In genomic region chr4:3531306-3531886, GRCh38 we compare ENCODE assay signal across 8 cellular contexts. TPM values are rescaled to one million over a fixed set of nuclear protein-coding genes. Genes with fewer than 3 reads are reported as not detected.
DNase-seq lines count a peak whose midpoint lies in the region; ATAC-seq and TF ChIP-seq lines count a peak whose summit lies in the region.

No MANE protein-coding gene starts in this region.

- peaks cover 6% of the 10 kb centered on the region for H3K36me3 Mint-ChIP-seq in glutamatergic neuron (ENCODE audit: unreplicated experiment)

- H3K4me1 ChIP-seq in HAP-1, result peaks cover 9% of the 10 kb centered on the region; the same call in 1 of the 2 replicates

- H3K27ac Mint-ChIP-seq in glutamatergic neuron (ENCODE audit: unreplicated experiment), result no peak overlapping the region

- DNase-seq in HAP-1 (ENCODE audit: low spot score in 2 of 2), result peak in 1 of 2 experiments; percentile 11
- no peak for DNase-seq in WERI-Rb-1
- no peak for DNase-seq in glutamatergic neuron
- peak; percentile 15 for DNase-seq in renal cortical epithelial cell (ENCODE audit: low read depth)
- no peak for DNase-seq in cerebellar nuclear complex (lab: John Stamatoyannopoulos, UW)
- no peak for DNase-seq in stimulated activated naive CD4-positive, alpha-beta T cell treated with Interleukin-2 at 50 U/mL for 16 hours (lab: John Stamatoyannopoulos, UW)
- DNase-seq in HCEC 1CT, result no peak

- peaks cover 19% of the 10 kb centered on the region for H3K4me1 Mint-ChIP-seq in glutamatergic neuron (ENCODE audit: low read depth, unreplicated experiment)

- H3K4me3 ChIP-seq in HAP-1, result peak overlapping the region; percentile 94
- peak overlapping the region; percentile 75 for H3K4me3 ChIP-seq in WERI-Rb-1 (ENCODE audit: low read depth, low read length)

- H3K27me3 ChIP-seq in HAP-1 (ENCODE audit: low read depth) (no peaks in the 10 kb centered on the region), WERI-Rb-1 (ENCODE audit: insufficient read depth, low read depth, severe bottlenecking) (no peaks in the 10 kb centered on the region)

- peaks cover 5% of the 10 kb centered on the region for H3K9me3 Mint-ChIP-seq in glutamatergic neuron (ENCODE audit: unreplicated experiment)

- peak overlapping the region; percentile 87 for H3K4me3 Mint-ChIP-seq in glutamatergic neuron (ENCODE audit: unreplicated experiment)

- H3K9me3 ChIP-seq in HAP-1, result no peaks in the 10 kb centered on the region
- H3K9me3 ChIP-seq in WERI-Rb-1 (ENCODE audit: severe bottlenecking), result no peaks in the 10 kb centered on the region

- H3K36me3 ChIP-seq in HAP-1 (replicated peaks), result peaks cover 4% of the 10 kb centered on the region
- H3K36me3 ChIP-seq in WERI-Rb-1, result peaks cover 31% of the 10 kb centered on the region

- in situ Hi-C loops in HAP-1 (cut with MboI; ENCODE audit: low sequenced_read_pairs), result no loop called here

- ATAC-seq in HG02588 (IDR thresholded peaks at IDR 0.05; ENCODE audit: unreplicated experiment), result no peak

- no peak for TF ChIP-seq CTCF in WERI-Rb-1 (IDR thresholded peaks at IDR 0.05; ENCODE audit: low read depth, low read length)
- no peak for TF ChIP-seq CTCF in glutamatergic neuron (IDR thresholded peaks at IDR 0.05; ENCODE audit: partially characterized antibody, unreplicated experiment)

- H3K27me3 Mint-ChIP-seq in glutamatergic neuron (ENCODE audit: unreplicated experiment), result peaks cover 18% of the 10 kb centered on the region

- peak overlapping the region; percentile 87 for H3K27ac ChIP-seq in WERI-Rb-1

RNA-seq across cellular contexts. Expression of gene LRPAP1, which starts 0.8 kb away (rescaled TPM):
- total RNA-seq in glutamatergic neuron (ENCODE audit: unreplicated experiment) (68.5 TPM), renal cortical epithelial cell (75.5 and 213 TPM in 2 replicates)
